Comparison of ENCODE assay signal across 11 cellular contexts in the genomic region with DNA sequence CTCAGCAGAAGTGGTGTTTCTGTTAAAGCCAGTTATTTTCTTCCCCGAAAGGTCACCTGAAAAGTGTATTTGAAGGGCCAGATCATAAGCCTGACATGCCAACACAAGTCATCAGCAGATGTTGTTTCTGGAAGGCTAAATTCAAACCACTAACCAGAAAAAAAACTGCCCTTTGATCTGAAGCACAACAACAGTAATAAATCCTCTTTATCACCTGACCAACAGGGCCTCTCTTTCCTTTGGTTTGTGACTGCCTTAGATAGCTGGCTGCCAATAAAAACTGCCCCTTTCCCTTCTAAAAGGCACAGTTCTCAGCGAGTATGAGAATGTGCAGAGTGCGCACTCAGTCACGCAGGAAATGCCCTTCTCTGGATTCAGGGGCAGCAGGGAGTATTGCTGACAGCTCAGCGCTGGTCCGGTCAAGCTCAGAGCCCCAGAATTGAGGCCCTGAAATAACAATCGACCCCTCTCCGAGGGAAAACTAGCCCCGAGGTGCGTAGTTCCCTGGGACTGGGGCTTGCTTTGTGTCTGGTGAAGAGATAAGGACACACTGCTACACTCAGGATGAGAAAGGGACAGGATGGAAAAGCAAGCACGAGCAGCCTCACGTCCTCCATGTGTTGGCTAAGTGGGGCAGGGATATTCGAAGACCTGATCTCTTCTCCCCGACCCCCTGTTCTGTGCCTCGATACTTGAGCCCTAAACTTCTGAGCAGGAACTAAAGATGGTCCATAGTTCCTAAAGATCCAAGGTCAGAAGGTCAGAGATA.
DNase-seq lines count a peak whose midpoint lies in the region; ATAC-seq and TF ChIP-seq lines count a peak whose summit lies in the region.
"Had no signal": no experiment of that assay in that cellular context is flagged by ENCODE, and none has a peak within 500 bp of the region (broad histone marks: within the 10 kb centered on the region; RNA-seq: fewer than 3 reads in every experiment).

No MANE protein-coding gene starts in this region.

- DNase-seq in heart left ventricle (no peak), Right ventricle myocardium inferior (ENCODE audit: missing footprints) (no peak), foreskin melanocyte (peak; percentile 46), myocyte (ENCODE audit: low read depth) (peak; percentile 54), NCI-H2107 (lab: John Stamatoyannopoulos, UW) (no peak)
- no peak for DNase-seq in effector memory CD8-positive, alpha-beta T cell
- DNase-seq: activated CD4-positive, alpha-beta T cell treated with anti-CD3 and anti-CD28 coated beads, Interleukin-2, amount 10 ng/mL, durations not matched to agents 24 days and 14 days; NCI-H1048; stimulated activated naive CD4-positive, alpha-beta T cell treated with Interleukin-2 at 50 U/mL for 16 hours had no signal

- H3K4me1 ChIP-seq in heart left ventricle: peaks cover 8 to 68% (median 33%) of the 10 kb centered on the region in 12 donors

- peaks cover 32 to 84% of the 10 kb centered on the region in 2 donors for H3K27me3 Mint-ChIP-seq in effector memory CD8-positive, alpha-beta T cell

- H3K9me3 ChIP-seq in heart left ventricle: no peaks in the 10 kb centered on the region

- no peaks in the 10 kb centered on the region for H3K9me3 Mint-ChIP-seq in effector memory CD8-positive, alpha-beta T cell
- H3K9me3 Mint-ChIP-seq: activated CD4-positive, alpha-beta T cell treated with anti-CD3 and anti-CD28 coated beads, Interleukin-2, amount 10 ng/mL, durations not matched to agents 24 days and 14 days had no signal

- H3K4me3 ChIP-seq in heart left ventricle: no peak overlapping the region

- TF ChIP-seq POLR2A in heart left ventricle (IDR thresholded peaks at IDR 0.05): no peak

- no peaks in the 10 kb centered on the region for H3K36me3 ChIP-seq in heart left ventricle

- intact Hi-C loops in heart left ventricle (cut with DNase I) (loop anchor here in 6 of 10 donors (5.0 to 10.0 kb wide), 7 partner anchors 64 to 229 kb away; no protein-coding TSS in a partner anchor), Right ventricle myocardium inferior (cut with DNase I) (loop anchor here (5.0 kb wide), 2 partner anchors 79 to 144 kb away; no protein-coding TSS in a partner anchor)

- peak in 3 of 4 donors; percentile 7 to 25 (median 10) for ATAC-seq in heart left ventricle
- no peak for ATAC-seq in Right ventricle myocardium inferior
- no peak for ATAC-seq in effector memory CD8-positive, alpha-beta T cell (replicated peaks)
- ATAC-seq in HG03039 (IDR thresholded peaks at IDR 0.05; ENCODE audit: unreplicated experiment): no peak
- ATAC-seq in HG03139 (IDR thresholded peaks at IDR 0.05; ENCODE audit: unreplicated experiment): no peak

- H3K4me3 Mint-ChIP-seq in effector memory CD8-positive, alpha-beta T cell: no peak overlapping the region
- H3K4me3 Mint-ChIP-seq: activated CD4-positive, alpha-beta T cell treated with anti-CD3 and anti-CD28 coated beads, Interleukin-2, amount 10 ng/mL, durations not matched to agents 24 days and 14 days had no signal

- H3K36me3 Mint-ChIP-seq in effector memory CD8-positive, alpha-beta T cell (ENCODE audit: insufficient read depth): no peaks in the 10 kb centered on the region

- TF ChIP-seq CTCF in heart left ventricle (IDR thresholded peaks at IDR 0.05): peak in 1 of 12 donors; percentile 2

- no peaks in the 10 kb centered on the region for H3K27me3 ChIP-seq in heart left ventricle

- no peaks in the 10 kb centered on the region for H3K4me1 Mint-ChIP-seq in effector memory CD8-positive, alpha-beta T cell (ENCODE audit: low read depth in 2 of 2)
- H3K4me1 Mint-ChIP-seq: activated CD4-positive, alpha-beta T cell treated with anti-CD3 and anti-CD28 coated beads, Interleukin-2, amount 10 ng/mL, durations not matched to agents 24 days and 14 days had no signal

- H3K27ac ChIP-seq in heart left ventricle: peak overlapping the region; percentile 9 to 78 (median 66)

- 40 to 54% (median 47%) methylated on average over 15 of the region's 15 CpGs for WGBS in heart left ventricle, 4 donors

- no peak overlapping the region for H3K27ac Mint-ChIP-seq in effector memory CD8-positive, alpha-beta T cell
- H3K27ac Mint-ChIP-seq: activated CD4-positive, alpha-beta T cell treated with anti-CD3 and anti-CD28 coated beads, Interleukin-2, amount 10 ng/mL, durations not matched to agents 24 days and 14 days had no signal

Comparison
In these comparisons a context has a peak if more than half of its experiments do, and no peak if none do; other contexts are left out.
1. ATAC-seq: peak in heart left ventricle (3 of 4); none in Right ventricle myocardium inferior (single experiment), effector memory CD8-positive, alpha-beta T cell (single experiment), HG03039 (single experiment) and HG03139 (single experiment).
2. DNase-seq: peak in foreskin melanocyte (single experiment) and myocyte (single experiment); none in heart left ventricle (0 of 5), Right ventricle myocardium inferior (single experiment), effector memory CD8-positive, alpha-beta T cell (0 of 3) and NCI-H2107 (single experiment).